ENCODE assay signal across 11 cellular contexts in the genomic region with DNA sequence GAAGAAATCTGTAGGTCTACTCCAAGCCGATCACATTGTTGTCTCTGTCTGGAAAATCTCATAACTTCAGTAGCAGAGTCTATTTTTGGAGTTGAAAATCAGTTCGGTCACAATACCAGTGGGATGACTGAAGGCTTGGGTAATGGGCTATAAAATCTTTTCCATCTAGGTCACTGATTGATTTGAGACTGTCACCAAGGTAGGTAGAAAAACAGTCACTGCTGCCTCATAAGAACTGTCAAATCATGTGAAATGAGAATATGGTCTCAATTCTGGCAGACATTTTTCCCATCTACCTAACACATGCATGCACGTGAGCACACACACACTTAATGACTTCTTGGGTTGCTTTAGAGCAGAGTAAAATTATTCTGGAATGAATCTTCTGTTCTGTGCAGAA.
A peak's percentile ranks its signal among the peaks of the same experiment; 100 is the strongest.
DNase-seq lines count a peak whose midpoint lies in the region; ATAC-seq and TF ChIP-seq lines count a peak whose summit lies in the region.
"Had no signal": no experiment of that assay in that cellular context is flagged by ENCODE, and none has a peak within 500 bp of the region (broad histone marks: within the 10 kb centered on the region; RNA-seq: fewer than 3 reads in every experiment).

No MANE protein-coding gene starts in this region.

- H3K4me3 ChIP-seq in AG04450 (ENCODE audit: low read depth, low read length) (no peak overlapping the region), PC-3 (ENCODE audit: low read length) (peak overlapping the region; percentile 49), fibroblast of the aortic adventitia (ENCODE audit: low read depth, low read length) (no peak overlapping the region), parathyroid adenoma (ENCODE audit: low read depth, low read length) (peak overlapping the region; percentile 28)
- H3K4me3 ChIP-seq: BLaER1 had no signal

- H3K79me2 ChIP-seq in PC-3 (ENCODE audit: low read length) (no peaks in the 10 kb centered on the region), parathyroid adenoma (no peaks in the 10 kb centered on the region)

- intact Hi-C loops in PC-3 (cut with micrococcal nuclease), result loop anchor here (1.0 to 10.0 kb wide), 3 partner anchors 384 to 1165 kb away; a partner anchor contains a TSS

- no peaks in the 10 kb centered on the region for H4K20me1 ChIP-seq in PC-3 (ENCODE audit: low read length)
- H4K20me1 ChIP-seq: BLaER1 had no signal

- H3K27ac ChIP-seq in AG04450 (ENCODE audit: low read depth, low read length) (peak overlapping the region; percentile 77), PC-3 (ENCODE audit: low read length) (peak overlapping the region; percentile 68), parathyroid adenoma (peak overlapping the region; percentile 36)
- H3K27ac ChIP-seq: BLaER1 had no signal

- H3K9me3 ChIP-seq in AG04450 (ENCODE audit: control insufficient read depth, insufficient read depth, low read length) (no peaks in the 10 kb centered on the region), PC-3 (ENCODE audit: low read length) (no peaks in the 10 kb centered on the region), parathyroid adenoma (ENCODE audit: control insufficient read depth, low read length) (peaks cover 3% of the 10 kb centered on the region)

- peak overlapping the region; percentile 77 for H3K4me2 ChIP-seq in PC-3 (ENCODE audit: low read length)
- no peak overlapping the region for H3K4me2 ChIP-seq in parathyroid adenoma (ENCODE audit: low read length)
- H3K4me2 ChIP-seq: BLaER1 had no signal

- no TSS peak for BruUV-seq in PC-3 (replicated peaks; lab: Mats Ljungman, UMichigan)

- H2AFZ ChIP-seq in PC-3 (ENCODE audit: low read length) (peak overlapping the region; percentile 77), parathyroid adenoma (peak overlapping the region; percentile 74)

- H3K27me3 ChIP-seq in AG04450 (ENCODE audit: control insufficient read depth, insufficient read depth, low read length) (no peaks in the 10 kb centered on the region), PC-3 (ENCODE audit: low read length) (no peaks in the 10 kb centered on the region), parathyroid adenoma (ENCODE audit: control insufficient read depth, insufficient read depth, low read length) (no peaks in the 10 kb centered on the region)
- H3K27me3 ChIP-seq: BLaER1 had no signal

- H3K4me1 ChIP-seq in PC-3 (ENCODE audit: insufficient read depth, low read length) (peaks cover 23% of the 10 kb centered on the region), parathyroid adenoma (no peaks in the 10 kb centered on the region)
- H3K4me1 ChIP-seq: BLaER1 had no signal

- no peaks in the 10 kb centered on the region for H3F3A ChIP-seq in PC-3 (ENCODE audit: low read length, unreplicated experiment)

- CTCF ChIA-PET in AG04450 (lab: Charles Lee) (interaction anchor here (0.9 kb wide), 1 partner anchor 10 kb away, joined by 3 read pairs; no protein-coding TSS in a partner anchor), PC-3 (lab: Charles Lee) (no interaction called here)

- DNase-seq in AG04450 (ENCODE audit: low read depth, low spot score), result no peak
- DNase-seq in PC-3, result peak; percentile 38
- DNase-seq in fibroblast of the aortic adventitia (ENCODE audit: low read depth), result peak; percentile 18
- DNase-seq in pons (ENCODE audit: low spot score), result no peak
- DNase-seq: immature natural killer cell had no signal

- H3K9me2 ChIP-seq in PC-3 (replicated peaks; ENCODE audit: low read length), result no peaks in the 10 kb centered on the region

- H3K9ac ChIP-seq in PC-3 (ENCODE audit: low read length) (no peak overlapping the region), parathyroid adenoma (no peak overlapping the region)
- H3K9ac ChIP-seq: BLaER1 had no signal

- H3K36me3 ChIP-seq in PC-3 (ENCODE audit: low read depth, low read length) (no peaks in the 10 kb centered on the region), parathyroid adenoma (ENCODE audit: control insufficient read depth, insufficient read depth, low read length) (no peaks in the 10 kb centered on the region)
- H3K36me3 ChIP-seq: BLaER1 had no signal

- ATAC-seq in PC-3, result no peak
- ATAC-seq in HG03469 (IDR thresholded peaks at IDR 0.05; ENCODE audit: unreplicated experiment), result no peak
- no peak for ATAC-seq in GM19463 (IDR thresholded peaks at IDR 0.05; ENCODE audit: unreplicated experiment)
- no peak for ATAC-seq in HG03354 (IDR thresholded peaks at IDR 0.05; ENCODE audit: poor library complexity, severe bottlenecking, unreplicated experiment)
- ATAC-seq: stimulated activated effector memory CD8-positive, alpha-beta T cell treated with anti-CD3 and anti-CD28 coated beads, Interleukin-12 subunit alpha, Interleukin-12 subunit beta, amount 100 ng/mL, for 72 hours had no signal

- POLR2A ChIA-PET in AG04450 (lab: Yijun Ruan, JAX) (interaction anchor here (1.0 to 1.9 kb wide), 3 partner anchors 484 to 1163 kb away, joined by 3 to 5 read pairs (median 3); a partner anchor contains a TSS), PC-3 (lab: Charles Lee; ENCODE audit: unreplicated experiment) (no interaction called here)

- no peak for TF ChIP-seq CTCF in AG04450 (IDR thresholded peaks at IDR 0.05; ENCODE audit: low read depth, low read length)
- no peak for TF ChIP-seq CTCF in PC-3 (conservative IDR thresholded peaks at IDR 0.05; ENCODE audit: low read depth, low read length)
- no peak for TF ChIP-seq CTCF in fibroblast of the aortic adventitia (IDR thresholded peaks at IDR 0.05; ENCODE audit: insufficient read depth, low read length)
- TF ChIP-seq CTCF in parathyroid adenoma (IDR thresholded peaks at IDR 0.05), result no peak

Comparison
In these comparisons a context has a peak if more than half of its experiments do, and no peak if none do; other contexts are left out.
1. DNase-seq: peak in PC-3 (single experiment) and fibroblast of the aortic adventitia (single experiment); none in AG04450 (single experiment) and pons (single experiment).
2. H3K4me3 ChIP-seq: peak in PC-3 (single experiment) and parathyroid adenoma (single experiment); none in AG04450 (single experiment) and fibroblast of the aortic adventitia (single experiment).
3. Peak in every context shown above with its lines, with median percentiles within 50 percentile points of each other: H3K27ac ChIP-seq.